ENCODE assay signal across 1 cellular context in the genomic region with DNA sequence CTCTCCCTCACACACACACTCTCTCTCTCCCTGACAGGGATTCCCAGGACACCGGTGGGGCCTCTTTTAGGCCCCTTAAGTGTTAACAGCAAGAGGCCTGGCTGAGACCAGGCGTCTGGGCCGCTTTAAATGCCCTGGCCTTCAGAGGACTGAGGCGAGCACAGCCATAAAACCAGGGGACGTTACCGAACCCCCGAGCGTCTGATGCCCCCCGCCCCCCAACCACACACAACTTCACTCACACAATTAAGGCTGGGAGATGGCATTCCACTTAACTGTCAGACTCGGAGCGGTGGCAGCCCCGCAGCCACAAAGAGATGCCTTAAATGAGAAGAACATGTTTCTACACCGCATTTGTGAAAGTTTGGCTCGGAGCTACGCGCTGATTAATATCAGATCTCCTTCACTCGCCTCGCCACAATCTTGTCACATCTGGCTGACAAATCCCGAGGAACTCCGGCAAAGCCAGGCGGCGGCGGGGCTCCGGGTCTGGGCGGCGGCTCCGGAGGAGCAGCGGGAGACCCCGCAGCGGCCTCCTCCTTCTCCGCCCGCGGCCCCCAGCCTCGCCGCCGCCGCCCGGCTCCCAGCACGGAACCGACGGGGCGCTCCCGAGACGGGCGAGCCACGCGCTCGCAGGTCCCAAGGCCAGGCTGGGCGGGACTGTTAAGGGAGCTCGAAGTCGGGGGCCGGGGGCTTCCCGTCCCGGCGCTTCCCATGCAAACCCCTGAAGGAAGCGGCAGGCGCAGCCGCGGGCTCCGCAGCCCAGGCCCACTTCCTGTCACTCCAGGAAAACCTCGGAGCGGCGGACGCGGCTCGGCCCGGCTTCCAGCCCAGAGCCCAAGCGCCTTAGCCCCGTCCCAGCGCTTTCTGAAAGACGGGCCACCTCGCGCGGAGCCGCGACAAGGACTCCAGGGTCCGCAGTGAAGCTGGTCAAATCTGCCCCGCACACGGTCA.
A peak's percentile ranks its signal among the peaks of the same experiment; 100 is the strongest.
TF ChIP-seq lines count a peak whose summit lies in the region.

No MANE protein-coding gene starts in this region.

TF ChIP-seq in HEK293, 187 proteins besides CTCF, POLR2A, EP300 and RAD21 (continued from another document):
- TF ChIP-seq, protein P1, sequence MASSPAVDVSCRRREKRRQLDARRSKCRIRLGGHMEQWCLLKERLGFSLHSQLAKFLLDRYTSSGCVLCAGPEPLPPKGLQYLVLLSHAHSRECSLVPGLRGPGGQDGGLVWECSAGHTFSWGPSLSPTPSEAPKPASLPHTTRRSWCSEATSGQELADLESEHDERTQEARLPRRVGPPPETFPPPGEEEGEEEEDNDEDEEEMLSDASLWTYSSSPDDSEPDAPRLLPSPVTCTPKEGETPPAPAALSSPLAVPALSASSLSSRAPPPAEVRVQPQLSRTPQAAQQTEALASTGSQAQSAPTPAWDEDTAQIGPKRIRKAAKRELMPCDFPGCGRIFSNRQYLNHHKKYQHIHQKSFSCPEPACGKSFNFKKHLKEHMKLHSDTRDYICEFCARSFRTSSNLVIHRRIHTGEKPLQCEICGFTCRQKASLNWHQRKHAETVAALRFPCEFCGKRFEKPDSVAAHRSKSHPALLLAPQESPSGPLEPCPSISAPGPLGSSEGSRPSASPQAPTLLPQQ (tag by site-specific recombination; IDR thresholded peaks at IDR 0.05) = peak; percentile 98
